1 cellular context compared by ENCODE assay signal in genomic region chr3:149643482-149643798, GRCh38.
TF ChIP-seq lines count a peak whose summit lies in the region.

No MANE protein-coding gene starts in this region.

TF ChIP-seq in neural cell, 6 proteins besides CTCF, POLR2A, EP300 and RAD21 (continued from another document):
- TF ChIP-seq MXI1 (conservative IDR thresholded peaks at IDR 0.05; ENCODE audit: poor library complexity, severe bottlenecking) (no peak), SMC3 (conservative IDR thresholded peaks at IDR 0.05; ENCODE audit: poor library complexity) (no peak), EZH2 (IDR thresholded peaks at IDR 0.05; ENCODE audit: borderline replicate concordance, insufficient read depth, low read length, poor library complexity, severe bottlenecking) (no peak), POLR2AphosphoS5 (IDR thresholded peaks at IDR 0.05) (no peak), TAF1 (IDR thresholded peaks at IDR 0.05; ENCODE audit: low read depth) (no peak)
TF ChIP-seq in neural cell: peak in this region for 0.
